In genomic region chr9:20603524-20604268, GRCh38 we compare ENCODE assay signal across 14 cellular contexts. TPM values are rescaled to one million over a fixed set of nuclear protein-coding genes. Genes with fewer than 3 reads are reported as not detected.
DNase-seq lines count a peak whose midpoint lies in the region; ATAC-seq, FAIRE-seq and TF ChIP-seq lines count a peak whose summit lies in the region.
"Had no signal": no experiment of that assay in that cellular context is flagged by ENCODE, and none has a peak within 500 bp of the region (broad histone marks: within the 10 kb centered on the region; RNA-seq: fewer than 3 reads in every experiment).

No MANE protein-coding gene starts in this region.

- H3K9ac ChIP-seq in GM23248: peak overlapping the region; percentile 76
- H3K9ac ChIP-seq in endocrine pancreas (ENCODE audit: control insufficient read depth, insufficient read depth, low read length): no peak overlapping the region
- H3K9ac ChIP-seq in neuronal stem cell (ENCODE audit: low read depth, low read length, poor library complexity): no peak overlapping the region

- H3F3A ChIP-seq in GM23248 (ENCODE audit: insufficient read depth): peaks cover 13% of the 10 kb centered on the region

- TF ChIP-seq POLR2A in H54 (IDR thresholded peaks at IDR 0.05; ENCODE audit: low read depth, low read length): no peak

- no peak overlapping the region for H3K14ac ChIP-seq in neuronal stem cell (ENCODE audit: low read length)

- peaks cover 82% of the 10 kb centered on the region for H3K4me1 Mint-ChIP-seq in CD8-positive, alpha-beta T cell (ENCODE audit: low read depth)

- H3K36me3 ChIP-seq in CD8-positive, alpha-beta T cell (ENCODE audit: insufficient read depth, low read length): no peaks in the 10 kb centered on the region
- H3K36me3 ChIP-seq in GM23248 (ENCODE audit: low read depth) (no peaks in the 10 kb centered on the region), endocrine pancreas (ENCODE audit: control insufficient read depth, insufficient read depth, low read length) (no peaks in the 10 kb centered on the region), neuronal stem cell (replicated peaks in 1 of 2; ENCODE audit: control insufficient read depth in 2 of 2, insufficient read depth in 2 of 2, low read length in 2 of 2) (no peaks in the 10 kb centered on the region)

- H3K27ac Mint-ChIP-seq in CD8-positive, alpha-beta T cell: peak overlapping the region; percentile 30
- H3K27ac Mint-ChIP-seq: activated CD4-positive, alpha-beta memory T cell treated with anti-CD3 and anti-CD28 coated beads, Interleukin-2, amount 10 ng/mL, durations not matched to agents 7 days and 5 days; stimulated activated effector memory CD8-positive, alpha-beta T cell treated with anti-CD3 and anti-CD28 coated beads, Interleukin-12 subunit alpha, Interleukin-12 subunit beta, amount 100 ng/mL, for 72 hours had no signal

- H3K36me3 Mint-ChIP-seq in CD8-positive, alpha-beta T cell: peaks cover 17% of the 10 kb centered on the region
- H3K36me3 Mint-ChIP-seq: stimulated activated effector memory CD8-positive, alpha-beta T cell treated with anti-CD3 and anti-CD28 coated beads, Interleukin-12 subunit alpha, Interleukin-12 subunit beta, amount 100 ng/mL, for 72 hours had no signal

- no peaks in the 10 kb centered on the region for H3K27me3 ChIP-seq in CD8-positive, alpha-beta T cell (ENCODE audit: insufficient read depth, low read length)
- no peaks in the 10 kb centered on the region for H3K27me3 ChIP-seq in GM23248 (replicated peaks; ENCODE audit: insufficient read depth)
- H3K27me3 ChIP-seq in endocrine pancreas (ENCODE audit: control insufficient read depth, insufficient read depth, low read length): no peaks in the 10 kb centered on the region
- no peaks in the 10 kb centered on the region for H3K27me3 ChIP-seq in neuronal stem cell (ENCODE audit: control insufficient read depth in 3 of 3, insufficient read depth in 3 of 3, low read depth in 1 of 3, low read length in 3 of 3)

- TF ChIP-seq CTCF in CD8-positive, alpha-beta T cell (IDR thresholded peaks at IDR 0.05): no peak

- H3K23ac ChIP-seq in neuronal stem cell (ENCODE audit: low read depth, low read length, poor library complexity): no peak overlapping the region

- no peak overlapping the region for H3K18ac ChIP-seq in neuronal stem cell (ENCODE audit: low read length)

- H3K9me2 ChIP-seq in GM23248 (ENCODE audit: insufficient read depth): no peaks in the 10 kb centered on the region

- DNase-seq in CD8-positive, alpha-beta T cell: no peak
- DNase-seq in GM23248: peak; percentile 45
- DNase-seq in neuronal stem cell (ENCODE audit: low spot score): peak; percentile 27
- DNase-seq in H54 (ENCODE audit: insufficient read length, low spot score): no peak
- DNase-seq in activated CD4-positive, CD25-positive, alpha-beta regulatory T cell (lab: John Stamatoyannopoulos, UW): no peak
- no peak for DNase-seq in NCI-H1694 (lab: John Stamatoyannopoulos, UW)
- DNase-seq: activated CD4-positive, alpha-beta memory T cell treated with anti-CD3 and anti-CD28 coated beads, Interleukin-2, amount 10 ng/mL, durations not matched to agents 7 days and 5 days; effector CD4-positive, alpha-beta T cell; islet precursor cell; mucosa of descending colon; stimulated activated CD4-positive, alpha-beta T cell treated with anti-CD3 and anti-CD28 coated beads, Interleukin-4, amount 100 ng/mL, for 4 hours had no signal

- no peak overlapping the region for H4K8ac ChIP-seq in neuronal stem cell (ENCODE audit: low read depth, low read length)

- CTCF ChIA-PET in CD8-positive, alpha-beta T cell (lab: Charles Lee): interaction anchor here (0.9 kb wide), 1 partner anchor 21 kb away, joined by 3 read pairs; no protein-coding TSS in a partner anchor

- H3K4me2 ChIP-seq in GM23248 (ENCODE audit: unreplicated experiment) (peak overlapping the region; percentile 93), neuronal stem cell (ENCODE audit: insufficient read depth, low read length, poor library complexity, severe bottlenecking) (no peak overlapping the region)

- no peak for FAIRE-seq in H54 (lab: Jason Lieb, UNC)

- H4K91ac ChIP-seq in neuronal stem cell (ENCODE audit: low read depth, low read length, poor library complexity): no peak overlapping the region

- H2BK12ac ChIP-seq in neuronal stem cell (ENCODE audit: low read length): no peak overlapping the region

- POLR2A ChIA-PET in CD8-positive, alpha-beta T cell (lab: Charles Lee): no interaction called here

- H3K27ac ChIP-seq in CD8-positive, alpha-beta T cell (ENCODE audit: low read depth, low read length): no peak overlapping the region
- H3K27ac ChIP-seq in GM23248 (peak overlapping the region; percentile 71), neuronal stem cell (replicated peaks; ENCODE audit: low read length) (no peak overlapping the region)

- H3K9me3 Mint-ChIP-seq in CD8-positive, alpha-beta T cell: no peaks in the 10 kb centered on the region
- H3K9me3 Mint-ChIP-seq: activated CD4-positive, alpha-beta memory T cell treated with anti-CD3 and anti-CD28 coated beads, Interleukin-2, amount 10 ng/mL, durations not matched to agents 7 days and 5 days; stimulated activated effector memory CD8-positive, alpha-beta T cell treated with anti-CD3 and anti-CD28 coated beads, Interleukin-12 subunit alpha, Interleukin-12 subunit beta, amount 100 ng/mL, for 72 hours had no signal

- H2BK120ac ChIP-seq in neuronal stem cell (ENCODE audit: low read depth, low read length): no peak overlapping the region

- no peak overlapping the region for H2BK5ac ChIP-seq in neuronal stem cell (ENCODE audit: low read length)

- no peak overlapping the region for H2BK15ac ChIP-seq in neuronal stem cell (ENCODE audit: low read length)

- H3K79me2 ChIP-seq in GM23248 (ENCODE audit: insufficient read depth): peaks cover 86% of the 10 kb centered on the region

- no peak overlapping the region for H3K4ac ChIP-seq in neuronal stem cell (ENCODE audit: low read length)

- H3K4me1 ChIP-seq in CD8-positive, alpha-beta T cell (ENCODE audit: insufficient read depth, low read length): peaks cover 30% of the 10 kb centered on the region
- H3K4me1 ChIP-seq in GM23248 (ENCODE audit: insufficient read depth): peaks cover 37% of the 10 kb centered on the region
- H3K4me1 ChIP-seq in endocrine pancreas (ENCODE audit: control insufficient read depth, insufficient read depth, low read length): peaks cover 7% of the 10 kb centered on the region
- peaks cover 3 to 5% of the 10 kb centered on the region in 2 donors for H3K4me1 ChIP-seq in neuronal stem cell (ENCODE audit: control insufficient read depth in 2 of 2, insufficient read depth in 1 of 2, low read depth in 1 of 2, low read length in 2 of 2)

- H3K27me3 Mint-ChIP-seq in CD8-positive, alpha-beta T cell (ENCODE audit: low read depth): no peaks in the 10 kb centered on the region
- H3K27me3 Mint-ChIP-seq: activated CD4-positive, alpha-beta memory T cell treated with anti-CD3 and anti-CD28 coated beads, Interleukin-2, amount 10 ng/mL, durations not matched to agents 7 days and 5 days had no signal

- H4K20me1 ChIP-seq in GM23248 (ENCODE audit: insufficient read depth): no peaks in the 10 kb centered on the region

- H3K4me3 Mint-ChIP-seq in CD8-positive, alpha-beta T cell: no peak overlapping the region
- H3K4me3 Mint-ChIP-seq: activated CD4-positive, alpha-beta memory T cell treated with anti-CD3 and anti-CD28 coated beads, Interleukin-2, amount 10 ng/mL, durations not matched to agents 7 days and 5 days had no signal

- H3K9me3 ChIP-seq in CD8-positive, alpha-beta T cell (ENCODE audit: low read length): no peaks in the 10 kb centered on the region
- no peaks in the 10 kb centered on the region for H3K9me3 ChIP-seq in GM23248 (ENCODE audit: low read depth)
- H3K9me3 ChIP-seq in endocrine pancreas (ENCODE audit: control insufficient read depth, low read length): no peaks in the 10 kb centered on the region
- H3K9me3 ChIP-seq in neuronal stem cell (replicated peaks in 1 of 2; ENCODE audit: control insufficient read depth in 2 of 2, insufficient read depth in 1 of 2, low read depth in 1 of 2, low read length in 2 of 2): no peaks in the 10 kb centered on the region
- H3K9me3 ChIP-seq: mucosa of descending colon had no signal

- ATAC-seq in CD8-positive, alpha-beta T cell: no peak
- no peak for ATAC-seq in HG02870 (IDR thresholded peaks at IDR 0.05; ENCODE audit: unreplicated experiment)
- ATAC-seq: stimulated activated effector memory CD8-positive, alpha-beta T cell treated with anti-CD3 and anti-CD28 coated beads, Interleukin-12 subunit alpha, Interleukin-12 subunit beta, amount 100 ng/mL, for 72 hours had no signal

- H2AFZ ChIP-seq in GM23248 (peak overlapping the region; percentile 85), neuronal stem cell (ENCODE audit: low read length) (no peak overlapping the region)

- WGBS in GM23248 (ENCODE audit: low coverage in 1 of 2, low lambda C conversion rate in 2 of 2, missing lambda C conversion rate in 2 of 2), 2 experiments: 18% methylated on average over 5 of the region's 5 CpGs
- WGBS in neuronal stem cell (ENCODE audit: extremely low coverage in 2 of 2, insufficient read length in 2 of 2, insufficient replicate concordance in 1 of 2), 2 donors: no CpG with 5 or more reads among the region's 5 CpGs

- intact Hi-C loops in CD8-positive, alpha-beta T cell (cut with DNase I, micrococcal nuclease): no loop called here

- in situ Hi-C loops in GM23248 (cut with MboI): no loop called here

- H3K4me3 ChIP-seq in CD8-positive, alpha-beta T cell (ENCODE audit: low read depth, low read length): no peak overlapping the region
- H3K4me3 ChIP-seq in GM23248 (peak overlapping the region; percentile 72), endocrine pancreas (ENCODE audit: control insufficient read depth, insufficient read depth, low read length) (peak overlapping the region; percentile 72), neuronal stem cell (ENCODE audit: low read length in 2 of 2) (no peak overlapping the region)
- H3K4me3 ChIP-seq: mucosa of descending colon had no signal

- no peaks in the 10 kb centered on the region for H3K79me1 ChIP-seq in neuronal stem cell (ENCODE audit: low read depth, low read length)

- H2AK5ac ChIP-seq in neuronal stem cell (ENCODE audit: low read depth, low read length): no peak overlapping the region

RNA-seq across cellular contexts. Expression of gene MLLT3, which starts 18.6 kb away (rescaled TPM):
- total RNA-seq in CD8-positive, alpha-beta T cell: 10 to 100 TPM; 40.3 to 44.5 TPM
- 11.9 and 12.1 TPM in 2 replicates for total RNA-seq in GM23248 (2014; rRNA removed; shearing (Covaris generic))
- polyA plus RNA-seq in GM23248 (2016; fragmentation: Nextera tagmentation; extraction: Ambion mirVana): 7.1 and 7.5 TPM in 2 replicates
- polyA plus RNA-seq in neuronal stem cell (2013, experiment 1 of 2): 26.2 TPM
- polyA plus RNA-seq in neuronal stem cell (2013, experiment 2 of 2): 27.1 TPM

Comparison
In these comparisons a context has a peak if more than half of its experiments do, and no peak if none do; other contexts are left out.
1. DNase-seq: peak in GM23248 (single experiment) and neuronal stem cell (single experiment); none in CD8-positive, alpha-beta T cell (0 of 7), H54 (single experiment), activated CD4-positive, CD25-positive, alpha-beta regulatory T cell (0 of 4) and NCI-H1694 (single experiment).
2. H3K4me3 ChIP-seq: peak in GM23248 (single experiment) and endocrine pancreas (single experiment); none in CD8-positive, alpha-beta T cell (single experiment) and neuronal stem cell (0 of 2).